Comparison of ENCODE assay signal across 17 cellular contexts in genomic region chr13:77042566-77043177, GRCh38. TPM values are rescaled to one million over a fixed set of nuclear protein-coding genes. Genes with fewer than 3 reads are reported as not detected.
A peak's percentile ranks its signal among the peaks of the same experiment; 100 is the strongest.
DNase-seq lines count a peak whose midpoint lies in the region; ATAC-seq and TF ChIP-seq lines count a peak whose summit lies in the region.
"Had no signal": no experiment of that assay in that cellular context is flagged by ENCODE, and none has a peak within 500 bp of the region (broad histone marks: within the 10 kb centered on the region; RNA-seq: fewer than 3 reads in every experiment).

No MANE protein-coding gene starts in this region.

- no peaks in the 10 kb centered on the region for H3K9me3 Mint-ChIP-seq in effector memory CD8-positive, alpha-beta T cell
- H3K9me3 Mint-ChIP-seq in GM23338: peaks cover 6% of the 10 kb centered on the region
- H3K9me3 Mint-ChIP-seq: natural killer cell treated with Interleukin-12 subunit alpha and Interleukin-12 subunit beta and Interleukin-15 and Interleukin-18, amount 100 ng/mL, for 72 hours had no signal

- H3K27ac Mint-ChIP-seq in effector memory CD8-positive, alpha-beta T cell: peak overlapping the region; percentile 49 to 62
- no peak overlapping the region for H3K27ac Mint-ChIP-seq in GM23338
- H3K27ac Mint-ChIP-seq: natural killer cell treated with Interleukin-12 subunit alpha and Interleukin-12 subunit beta and Interleukin-15 and Interleukin-18, amount 100 ng/mL, for 72 hours had no signal

- no peaks in the 10 kb centered on the region for H3K79me2 ChIP-seq in GM23338 (replicated peaks; ENCODE audit: insufficient read depth)

- H3F3A ChIP-seq in GM23338 (replicated peaks; ENCODE audit: low read depth): no peaks in the 10 kb centered on the region

- no peaks in the 10 kb centered on the region for H3K36me3 ChIP-seq in prostate gland
- H3K36me3 ChIP-seq in A673 (ENCODE audit: insufficient read depth, low read length, poor library complexity, severe bottlenecking): no peaks in the 10 kb centered on the region
- H3K36me3 ChIP-seq in GM23338 (ENCODE audit: insufficient read depth): no peaks in the 10 kb centered on the region; the same call in 1 of the 2 replicates
- H3K36me3 ChIP-seq: colonic mucosa had no signal

- no peaks in the 10 kb centered on the region for H3K27me3 ChIP-seq in prostate gland (replicated peaks; ENCODE audit: insufficient read depth)
- H3K27me3 ChIP-seq in A673 (replicated peaks; ENCODE audit: insufficient read depth, low read depth, low read length, poor library complexity): no peaks in the 10 kb centered on the region
- no peaks in the 10 kb centered on the region for H3K27me3 ChIP-seq in GM23338 (ENCODE audit: insufficient read depth)
- H3K27me3 ChIP-seq: colonic mucosa had no signal

- no peak for ATAC-seq in effector memory CD8-positive, alpha-beta T cell (replicated peaks)
- ATAC-seq in GM23338: no peak
- ATAC-seq: left ventricle myocardium superior; natural killer cell treated with Interleukin-12 subunit alpha and Interleukin-12 subunit beta and Interleukin-15 and Interleukin-18, amount 100 ng/mL, for 72 hours; sciatic nerve had no signal

- TF ChIP-seq CTCF in prostate gland (IDR thresholded peaks at IDR 0.05): no peak
- TF ChIP-seq CTCF in A673 (conservative IDR thresholded peaks at IDR 0.05; ENCODE audit: low read depth, low read length): no peak
- TF ChIP-seq CTCF in GM23338 (conservative IDR thresholded peaks at IDR 0.05; ENCODE audit: low read depth in 2 of 2): no peak

- peaks cover 21% of the 10 kb centered on the region for H3K36me3 Mint-ChIP-seq in effector memory CD8-positive, alpha-beta T cell (ENCODE audit: insufficient read depth)
- H3K36me3 Mint-ChIP-seq in GM23338 (ENCODE audit: low read depth): peaks cover 14% of the 10 kb centered on the region
- H3K36me3 Mint-ChIP-seq: natural killer cell treated with Interleukin-12 subunit alpha and Interleukin-12 subunit beta and Interleukin-15 and Interleukin-18, amount 100 ng/mL, for 72 hours had no signal

- TF ChIP-seq POLR2A in prostate gland (IDR thresholded peaks at IDR 0.05): no peak

- no peaks in the 10 kb centered on the region for H3K27me3 Mint-ChIP-seq in effector memory CD8-positive, alpha-beta T cell
- no peaks in the 10 kb centered on the region for H3K27me3 Mint-ChIP-seq in GM23338 (ENCODE audit: insufficient read depth, low read depth, poor library complexity)
- H3K27me3 Mint-ChIP-seq: natural killer cell treated with Interleukin-12 subunit alpha and Interleukin-12 subunit beta and Interleukin-15 and Interleukin-18, amount 100 ng/mL, for 72 hours had no signal

- no peak overlapping the region for H3K4me2 ChIP-seq in GM23338

- peak overlapping the region; percentile 35 to 39 for H3K27ac ChIP-seq in prostate gland
- no peak overlapping the region for H3K27ac ChIP-seq in A673 (ENCODE audit: low read depth, low read length, poor library complexity, severe bottlenecking)
- no peak overlapping the region for H3K27ac ChIP-seq in GM23338 (ENCODE audit: low read depth)
- H3K27ac ChIP-seq: colonic mucosa had no signal

- H3K9me3 ChIP-seq in prostate gland (no peaks in the 10 kb centered on the region), A673 (ENCODE audit: low read depth, low read length, poor library complexity, severe bottlenecking) (no peaks in the 10 kb centered on the region)
- H3K9me3 ChIP-seq: colonic mucosa had no signal

- peaks cover 2% of the 10 kb centered on the region; the same call in 1 of the 2 replicates for H3K9me2 ChIP-seq in GM23338 (ENCODE audit: insufficient read depth)

- CTCF ChIA-PET in A673 (lab: Charles Lee): no interaction called here

- DNase-seq in NOMO-1 treated with DMSO at 0.1 percent for 48 hours (lab: John Stamatoyannopoulos, UW; ENCODE audit: unreplicated experiment) (peak; percentile 56), NOMO-1 treated with dmso at 0.1 percent for 144 hours (lab: John Stamatoyannopoulos, UW; ENCODE audit: unreplicated experiment) (no peak), MV-4-11 (lab: John Stamatoyannopoulos, UW) (peak; percentile 61), prostate gland (ENCODE audit: low spot score) (peak; percentile 55), A673 (ENCODE audit: low spot score) (no peak), GM23338 (ENCODE audit: low spot score) (no peak)
- no peak for DNase-seq in effector memory CD8-positive, alpha-beta T cell
- DNase-seq in stimulated activated CD4-positive, alpha-beta T cell treated with anti-CD3 and anti-CD28 coated beads, Interleukin-2, amount 100 ng/mL, for 48 hours: no peak
- DNase-seq: activated CD4-positive, CD25-positive, alpha-beta regulatory T cell treated with anti-CD3 and anti-CD28 coated beads, Interleukin-2, amount 50 U/mL, for 72 hours; activated T-cell treated with anti-CD3 and anti-CD28 coated beads for 4 hours; colonic mucosa; left ventricle myocardium superior; NCI-H524; stimulated activated naive CD4-positive, alpha-beta T cell; SW 1271 had no signal

- H3K4me3 ChIP-seq in prostate gland: no peak overlapping the region
- no peak overlapping the region for H3K4me3 ChIP-seq in A673 (ENCODE audit: low read depth, low read length, poor library complexity, severe bottlenecking)
- no peak overlapping the region for H3K4me3 ChIP-seq in GM23338
- H3K4me3 ChIP-seq: colonic mucosa had no signal

- H3K4me1 ChIP-seq in prostate gland (replicated peaks): no peaks in the 10 kb centered on the region
- no peaks in the 10 kb centered on the region for H3K4me1 ChIP-seq in A673 (ENCODE audit: insufficient read depth, low read length, poor library complexity, severe bottlenecking)
- no peaks in the 10 kb centered on the region for H3K4me1 ChIP-seq in GM23338 (ENCODE audit: insufficient read depth)
- H3K4me1 ChIP-seq: colonic mucosa had no signal

- POLR2A ChIA-PET in A673 (lab: Charles Lee; ENCODE audit: low non-redundant PET): interaction anchor here (0.7 kb wide), 1 partner anchor 774 kb away, joined by 3 read pairs; no protein-coding TSS in a partner anchor

- intact Hi-C loops in prostate gland (cut with DNase I) (no loop called here), A673 (cut with micrococcal nuclease; ENCODE audit: unreplicated experiment) (no loop called here)

- no peaks in the 10 kb centered on the region for H3K4me1 Mint-ChIP-seq in effector memory CD8-positive, alpha-beta T cell (ENCODE audit: low read depth in 2 of 2)
- no peaks in the 10 kb centered on the region for H3K4me1 Mint-ChIP-seq in GM23338

- H2AFZ ChIP-seq in GM23338: no peak overlapping the region

- no peaks in the 10 kb centered on the region for H4K20me1 ChIP-seq in GM23338 (replicated peaks; ENCODE audit: insufficient read depth)

- 18% methylated on average over 5 of the region's 5 CpGs for WGBS in prostate gland

- H3K4me3 Mint-ChIP-seq in effector memory CD8-positive, alpha-beta T cell: no peak overlapping the region
- no peak overlapping the region for H3K4me3 Mint-ChIP-seq in GM23338
- H3K4me3 Mint-ChIP-seq: natural killer cell treated with Interleukin-12 subunit alpha and Interleukin-12 subunit beta and Interleukin-15 and Interleukin-18, amount 100 ng/mL, for 72 hours had no signal

- no TSS peak for BruUV-seq in A673 (replicated peaks; lab: Mats Ljungman, UMichigan)

TF ChIP-seq in GM23338, 12 proteins besides CTCF, POLR2A, EP300 and RAD21 (continues in another document):
- TF ChIP-seq JUNB (IDR thresholded peaks at IDR 0.05; ENCODE audit: unreplicated experiment) (no peak), POLR2AphosphoS5 (IDR thresholded peaks at IDR 0.05; ENCODE audit: low read depth) (no peak), ETS1 (IDR thresholded peaks at IDR 0.05) (no peak), EZH2 (IDR thresholded peaks at IDR 0.05; ENCODE audit: low read depth, unreplicated experiment) (no peak), NANOG (IDR thresholded peaks at IDR 0.05; ENCODE audit: borderline replicate concordance) (no peak), STAT1 (IDR thresholded peaks at IDR 0.05; ENCODE audit: unreplicated experiment) (no peak), CREB1 (CRISPR knock-in tag; IDR thresholded peaks at IDR 0.05; ENCODE audit: low read depth) (no peak), EZH2phosphoT487 (IDR thresholded peaks at IDR 0.05; ENCODE audit: unreplicated experiment) (no peak), ZNF114 (CRISPR knock-in tag; IDR thresholded peaks at IDR 0.05) (no peak)

RNA-seq across cellular contexts. Expression of gene FBXL3, which starts 15.7 kb away (rescaled TPM):
- 100 to 1,000 TPM in 1 of 2 donors, 10 to 100 TPM in 1; 85.6 to 113 TPM for total RNA-seq in prostate gland
- 24.1 and 29.2 TPM in 2 replicates for total RNA-seq in A673 (2021)
- total RNA-seq in GM23338 (2014; rRNA removed; shearing (Covaris generic)): 14.6 and 19.4 TPM in 2 replicates
- 3.9 and 5.0 TPM in 2 replicates for polyA plus RNA-seq in GM23338 (2016; fragmentation: Nextera tagmentation; extraction: Ambion mirVana)

RNA-seq across cellular contexts. Expression of gene CLN5, which starts 50.8 kb away (rescaled TPM):
- total RNA-seq in prostate gland: 10 to 100 TPM; 27.1 to 34.3 TPM
- 12.4 and 13.7 TPM in 2 replicates for total RNA-seq in A673 (2021)
- 8.0 and 9.5 TPM in 2 replicates for total RNA-seq in GM23338 (2014; rRNA removed; shearing (Covaris generic))
- polyA plus RNA-seq in GM23338 (2016; fragmentation: Nextera tagmentation; extraction: Ambion mirVana): 5.2 and 6.5 TPM in 2 replicates

Comparison
In these comparisons a context has a peak if more than half of its experiments do, and no peak if none do; other contexts are left out.
1. DNase-seq: peak in NOMO-1 treated with DMSO at 0.1 percent for 48 hours (single experiment), MV-4-11 (single experiment) and prostate gland (single experiment); none in NOMO-1 treated with dmso at 0.1 percent for 144 hours (single experiment), effector memory CD8-positive, alpha-beta T cell (0 of 3), A673 (single experiment), stimulated activated CD4-positive, alpha-beta T cell treated with anti-CD3 and anti-CD28 coated beads, Interleukin-2, amount 100 ng/mL, for 48 hours (0 of 2) and GM23338 (single experiment).
2. H3K27ac ChIP-seq: peak in prostate gland (2 of 2); none in A673 (single experiment) and GM23338 (single experiment).